In genomic region chr1:29282924-29283803, GRCh38 we compare ENCODE assay signal across 9 cellular contexts. TPM values are rescaled to one million over a fixed set of nuclear protein-coding genes. Genes with fewer than 3 reads are reported as not detected.
A peak's percentile ranks its signal among the peaks of the same experiment; 100 is the strongest.
DNase-seq lines count a peak whose midpoint lies in the region; ATAC-seq and TF ChIP-seq lines count a peak whose summit lies in the region.
"Had no signal": no experiment of that assay in that cellular context is flagged by ENCODE, and none has a peak within 500 bp of the region (broad histone marks: within the 10 kb centered on the region; RNA-seq: fewer than 3 reads in every experiment).

No MANE protein-coding gene starts in this region.

- peak overlapping the region; percentile 60 for H2BK5ac ChIP-seq in neuronal stem cell (ENCODE audit: low read length)

- H3K9ac ChIP-seq in fibroblast of lung (ENCODE audit: insufficient read depth, low read length), result no peak overlapping the region
- peak overlapping the region; percentile 78 for H3K9ac ChIP-seq in neuronal stem cell (ENCODE audit: low read depth, low read length, poor library complexity)

- no peaks in the 10 kb centered on the region for H3K79me1 ChIP-seq in neuronal stem cell (ENCODE audit: low read depth, low read length)

- H3K36me3 ChIP-seq in fibroblast of lung (ENCODE audit: control insufficient read depth, insufficient read depth, low read length) (no peaks in the 10 kb centered on the region), neuronal stem cell (replicated peaks in 1 of 2; ENCODE audit: control insufficient read depth in 2 of 2, insufficient read depth in 2 of 2, low read length in 2 of 2) (peaks cover 0 to 1% of the 10 kb centered on the region in 2 donors)

- H4K8ac ChIP-seq in neuronal stem cell (ENCODE audit: low read depth, low read length), result no peak overlapping the region

- H3K9me3 ChIP-seq in fibroblast of lung (ENCODE audit: control insufficient read depth, insufficient read depth, low read depth, low read length), result no peaks in the 10 kb centered on the region
- no peaks in the 10 kb centered on the region for H3K9me3 ChIP-seq in neuronal stem cell (replicated peaks in 1 of 2; ENCODE audit: control insufficient read depth in 2 of 2, insufficient read depth in 1 of 2, low read depth in 1 of 2, low read length in 2 of 2)

- H3K4me3 ChIP-seq in fibroblast of lung (replicated peaks in 1 of 4; ENCODE audit: control extremely low read depth in 1 of 4, insufficient read depth in 1 of 4, low read depth in 3 of 4, low read length in 4 of 4) (no peak overlapping the region), neuronal stem cell (ENCODE audit: low read length in 2 of 2) (peak overlapping the region; percentile 29 to 71)

- H3K4me1 ChIP-seq in fibroblast of lung (ENCODE audit: control insufficient read depth, extremely low read depth, insufficient read depth, low read length), result peaks cover 3% of the 10 kb centered on the region
- H3K4me1 ChIP-seq in neuronal stem cell (ENCODE audit: control insufficient read depth in 2 of 2, insufficient read depth in 1 of 2, low read depth in 1 of 2, low read length in 2 of 2), result peaks cover 0 to 24% of the 10 kb centered on the region in 2 donors

- peak overlapping the region; percentile 95 for H3K18ac ChIP-seq in neuronal stem cell (ENCODE audit: low read length)

- peak overlapping the region; percentile 94 for H2BK15ac ChIP-seq in neuronal stem cell (ENCODE audit: low read length)

- no CpG with 5 or more reads among the region's 16 CpGs for WGBS in neuronal stem cell (ENCODE audit: extremely low coverage in 2 of 2, insufficient read length in 2 of 2, insufficient replicate concordance in 1 of 2), 2 donors

- H3K14ac ChIP-seq in neuronal stem cell (ENCODE audit: low read length), result peak overlapping the region; percentile 25

- no peak overlapping the region for H3K27ac ChIP-seq in fibroblast of lung (ENCODE audit: insufficient read depth, low read length)
- peak overlapping the region; percentile 99 for H3K27ac ChIP-seq in neuronal stem cell (replicated peaks; ENCODE audit: low read length)
- H3K27ac ChIP-seq: epithelial cell of prostate had no signal

- in situ Hi-C loops in SK-MEL-5 (cut with HindIII; ENCODE audit: low pct_unique_long_range_greater_than_20kb, low sequenced_read_pairs), result no loop called here

- no peak overlapping the region for H3K4ac ChIP-seq in neuronal stem cell (ENCODE audit: low read length)

- no peaks in the 10 kb centered on the region for H4K20me1 ChIP-seq in fibroblast of lung (ENCODE audit: control insufficient read depth, extremely low read depth, insufficient read depth, low read length)

- H2AFZ ChIP-seq in fibroblast of lung (ENCODE audit: low read length), result no peak overlapping the region
- H2AFZ ChIP-seq in neuronal stem cell (ENCODE audit: low read length), result peak overlapping the region; percentile 71

- ATAC-seq in HG02642 (IDR thresholded peaks at IDR 0.05; ENCODE audit: poor library complexity, unreplicated experiment) (no peak), GM21786 (IDR thresholded peaks at IDR 0.05; ENCODE audit: unreplicated experiment) (no peak)

- peak overlapping the region; percentile 91 for H2AK5ac ChIP-seq in neuronal stem cell (ENCODE audit: low read depth, low read length)

- no peaks in the 10 kb centered on the region for H3K79me2 ChIP-seq in fibroblast of lung (ENCODE audit: control insufficient read depth, insufficient read depth, low read length)

- DNase-seq in AG20443 (ENCODE audit: low spot score) (peak; percentile 80), GM20000 (ENCODE audit: low spot score) (peak; percentile 69), SK-MEL-5 (ENCODE audit: low read depth, low spot score) (peak; percentile 87), fibroblast of lung (ENCODE audit: low read depth in 2 of 2) (peak; percentile 25 to 53), neuronal stem cell (ENCODE audit: low spot score) (peak; percentile 96), superior temporal gyrus (ENCODE audit: extremely low spot score) (no peak)

- TF ChIP-seq CTCF in GM20000 (IDR thresholded peaks at IDR 0.05; ENCODE audit: extremely low read depth, missing control alignments) (no peak), fibroblast of lung (conservative IDR thresholded peaks at IDR 0.05 in 1 of 2, IDR thresholded peaks at IDR 0.05 in 1 of 2; ENCODE audit: low read depth in 1 of 2, low read length in 2 of 2) (no peak)

- H2BK12ac ChIP-seq in neuronal stem cell (ENCODE audit: low read length), result no peak overlapping the region

- no peak overlapping the region for H3K4me2 ChIP-seq in fibroblast of lung (ENCODE audit: extremely low read depth, insufficient read depth, low read length)
- H3K4me2 ChIP-seq in neuronal stem cell (ENCODE audit: insufficient read depth, low read length, poor library complexity, severe bottlenecking), result peak overlapping the region; percentile 75

- H2BK120ac ChIP-seq in neuronal stem cell (ENCODE audit: low read depth, low read length), result peak overlapping the region; percentile 78

- peak overlapping the region; percentile 35 for H3K23ac ChIP-seq in neuronal stem cell (ENCODE audit: low read depth, low read length, poor library complexity)

- H4K91ac ChIP-seq in neuronal stem cell (ENCODE audit: low read depth, low read length, poor library complexity), result no peak overlapping the region

- no peaks in the 10 kb centered on the region for H3K27me3 ChIP-seq in fibroblast of lung (ENCODE audit: control insufficient read depth, insufficient read depth, low read length)
- H3K27me3 ChIP-seq in neuronal stem cell (ENCODE audit: control insufficient read depth in 3 of 3, insufficient read depth in 3 of 3, low read depth in 1 of 3, low read length in 3 of 3), result no peaks in the 10 kb centered on the region

RNA-seq across cellular contexts. Expression of gene PTPRU, which starts 46.8 kb away (rescaled TPM):
- 3.3 and 4.0 TPM in 2 replicates for total RNA-seq in SK-MEL-5 (2014; rRNA removed; shearing (Covaris generic))
- polyA plus RNA-seq in SK-MEL-5 (2015; cell fraction: cytosol; rRNA removed), result 10.7 and 13.5 TPM in 2 replicates
- 11.2 and 21.4 TPM in 2 replicates for polyA plus RNA-seq in SK-MEL-5 (2015; cell fraction: nucleus; rRNA removed)
- total RNA-seq in fibroblast of lung, result 25.8 and 27.0 TPM in 2 replicates
- 0.58 and 1.4 TPM in 2 replicates for polyA plus RNA-seq in fibroblast of lung
- 1.5 and 3.1 TPM in 2 replicates for polyA plus RNA-seq in fibroblast of lung (2012)
- 2.6 and 17.7 TPM in 2 replicates for polyA minus RNA-seq in fibroblast of lung (ENCODE audit: low replicate concordance)
- polyA plus RNA-seq in neuronal stem cell (2013, experiment 1 of 2), result 25.9 TPM
- polyA plus RNA-seq in neuronal stem cell (2013, experiment 2 of 2), result 26.2 TPM

RNA-seq across cellular contexts. Expression of gene MECR, which starts 52.4 kb away (rescaled TPM):
- total RNA-seq in SK-MEL-5 (2014; rRNA removed; shearing (Covaris generic)), result 19.5 and 25.8 TPM in 2 replicates
- polyA plus RNA-seq in SK-MEL-5 (2015; cell fraction: cytosol; rRNA removed), result 37.7 and 37.9 TPM in 2 replicates
- 57.8 and 66.1 TPM in 2 replicates for polyA plus RNA-seq in SK-MEL-5 (2015; cell fraction: nucleus; rRNA removed)
- 16.9 and 17.5 TPM in 2 replicates for total RNA-seq in fibroblast of lung
- 19.8 and 21.0 TPM in 2 replicates for polyA plus RNA-seq in fibroblast of lung
- polyA plus RNA-seq in fibroblast of lung (2012), result 30.5 and 31.6 TPM in 2 replicates
- 25.3 and 62.5 TPM in 2 replicates for polyA minus RNA-seq in fibroblast of lung (ENCODE audit: low replicate concordance)
- 19.8 TPM for polyA plus RNA-seq in neuronal stem cell (2013, experiment 1 of 2)
- polyA plus RNA-seq in neuronal stem cell (2013, experiment 2 of 2), result 19.0 TPM

Comparison
In these comparisons a context has a peak if more than half of its experiments do, and no peak if none do; other contexts are left out.
1. H3K4me3 ChIP-seq: peak in neuronal stem cell (2 of 2); none in fibroblast of lung (0 of 4).